23 cellular contexts compared by ENCODE assay signal in genomic region chr4:6324461-6324998, GRCh38. TPM values are rescaled to one million over a fixed set of nuclear protein-coding genes. Genes with fewer than 3 reads are reported as not detected.
DNase-seq lines count a peak whose midpoint lies in the region; ATAC-seq and TF ChIP-seq lines count a peak whose summit lies in the region.
"Had no signal": no experiment of that assay in that cellular context is flagged by ENCODE, and none has a peak within 500 bp of the region (broad histone marks: within the 10 kb centered on the region; RNA-seq: fewer than 3 reads in every experiment).

No MANE protein-coding gene starts in this region.

- no peak for TF ChIP-seq CTCF in left ventricle myocardium inferior (IDR thresholded peaks at IDR 0.05; ENCODE audit: borderline replicate concordance)
- TF ChIP-seq CTCF in endodermal cell (conservative IDR thresholded peaks at IDR 0.05) = no peak
- TF ChIP-seq CTCF in neural progenitor cell (IDR thresholded peaks at IDR 0.05) = no peak
- no peak for TF ChIP-seq CTCF in upper lobe of left lung (IDR thresholded peaks at IDR 0.05)

- H3K27ac Mint-ChIP-seq in endodermal cell (peak overlapping the region; percentile 39), neural progenitor cell (no peak overlapping the region)
- H3K27ac Mint-ChIP-seq: activated CD4-positive, alpha-beta T cell treated with anti-CD3 and anti-CD28 coated beads for 36 hours; stimulated activated naive CD8-positive, alpha-beta T cell treated with anti-CD3 and anti-CD28 coated beads, Interleukin-15, amount 100 ng/mL, for 72 hours; T-helper 1 cell treated with Interleukin-12 subunit alpha and Interleukin-12 subunit beta and Interleukin-4 antibody, amounts not matched to agents 30 μg/mL and 1 μg/mL, for 36 hours had no signal

- H3K4me3 ChIP-seq in left ventricle myocardium inferior (peak overlapping the region; percentile 21), endodermal cell (ENCODE audit: low read length) (no peak overlapping the region), neural progenitor cell (no peak overlapping the region), upper lobe of left lung (no peak overlapping the region)
- H3K4me3 ChIP-seq: A549, mucosa of descending colon had no signal

- H3K4me3 Mint-ChIP-seq in endodermal cell (no peak overlapping the region), neural progenitor cell (no peak overlapping the region)
- H3K4me3 Mint-ChIP-seq: activated CD4-positive, alpha-beta T cell treated with anti-CD3 and anti-CD28 coated beads for 36 hours; activated T-cell treated with anti-CD3 and anti-CD28 coated beads, Interleukin-2, amount 50 U/mL, for 4 hours; central memory CD8-positive, alpha-beta T cell; stimulated activated naive CD8-positive, alpha-beta T cell treated with anti-CD3 and anti-CD28 coated beads, Interleukin-15, amount 100 ng/mL, for 72 hours; T-helper 1 cell treated with Interleukin-12 subunit alpha and Interleukin-12 subunit beta and Interleukin-4 antibody, amounts not matched to agents 30 μg/mL and 1 μg/mL, for 36 hours had no signal

- no peak overlapping the region for H3K9ac ChIP-seq in endodermal cell (ENCODE audit: extremely low read depth, low read length, poor library complexity, severe bottlenecking)
- H3K9ac ChIP-seq in neural progenitor cell = no peak overlapping the region

- H3F3A ChIP-seq in neural progenitor cell (ENCODE audit: low read depth) = peaks cover 17% of the 10 kb centered on the region

- WGBS in endodermal cell (ENCODE audit: insufficient coverage in 1 of 2, insufficient read length in 1 of 2), 2 experiments = 88 to 97% methylated on average over 4 to 15 of the region's 15 CpGs
- WGBS in upper lobe of left lung, 2 donors = 45 to 50% methylated on average over 13 to 15 of the region's 15 CpGs

- no peaks in the 10 kb centered on the region for H4K20me1 ChIP-seq in neural progenitor cell (ENCODE audit: low read depth)

- H3K4me2 ChIP-seq in neural progenitor cell = no peak overlapping the region
- H3K4me2 ChIP-seq: A549 had no signal

- TF ChIP-seq POLR2A in upper lobe of left lung (IDR thresholded peaks at IDR 0.05) = no peak

- H3K9me3 ChIP-seq in left ventricle myocardium inferior (replicated peaks) (peaks cover 7% of the 10 kb centered on the region), endodermal cell (ENCODE audit: control insufficient read depth, low read length) (no peaks in the 10 kb centered on the region), neural progenitor cell (ENCODE audit: low read depth) (no peaks in the 10 kb centered on the region), upper lobe of left lung (no peaks in the 10 kb centered on the region)
- H3K9me3 ChIP-seq: A549, BE2C, mucosa of descending colon had no signal

- ATAC-seq in left cardiac atrium = no peak
- no peak for ATAC-seq in upper lobe of left lung (ENCODE audit: low FRiP score in 2 of 2)
- ATAC-seq: A549; activated CD4-positive, alpha-beta T cell treated with anti-CD3 and anti-CD28 coated beads for 36 hours; activated T-cell treated with anti-CD3 and anti-CD28 coated beads, Interleukin-2, amount 50 U/mL, for 4 hours; stimulated activated naive CD8-positive, alpha-beta T cell treated with anti-CD3 and anti-CD28 coated beads, Interleukin-15, amount 100 ng/mL, for 72 hours had no signal

- H3K9me3 Mint-ChIP-seq in endodermal cell = peaks cover 7% of the 10 kb centered on the region
- H3K9me3 Mint-ChIP-seq in neural progenitor cell = peaks cover 4% of the 10 kb centered on the region
- H3K9me3 Mint-ChIP-seq: activated T-cell treated with anti-CD3 and anti-CD28 coated beads, Interleukin-2, amount 50 U/mL, for 4 hours; central memory CD8-positive, alpha-beta T cell; stimulated activated naive CD8-positive, alpha-beta T cell treated with anti-CD3 and anti-CD28 coated beads, Interleukin-15, amount 100 ng/mL, for 72 hours; T-helper 1 cell treated with Interleukin-12 subunit alpha and Interleukin-12 subunit beta and Interleukin-4 antibody, amounts not matched to agents 30 μg/mL and 1 μg/mL, for 36 hours had no signal

- peaks cover 18% of the 10 kb centered on the region for H3K4me1 ChIP-seq in left ventricle myocardium inferior
- no peaks in the 10 kb centered on the region for H3K4me1 ChIP-seq in endodermal cell (ENCODE audit: control insufficient read depth, insufficient read depth, low read length)
- peaks cover 10% of the 10 kb centered on the region for H3K4me1 ChIP-seq in neural progenitor cell
- peaks cover 13 to 23% (median 16%) of the 10 kb centered on the region in 4 donors for H3K4me1 ChIP-seq in upper lobe of left lung
- H3K4me1 ChIP-seq: A549, BE2C had no signal

- H3K27ac ChIP-seq in left ventricle myocardium inferior (replicated peaks) (peak overlapping the region; percentile 87), endodermal cell (ENCODE audit: low read depth, low read length) (no peak overlapping the region), neural progenitor cell (no peak overlapping the region), upper lobe of left lung (peak overlapping the region; percentile 55 to 86 (median 80))
- H3K27ac ChIP-seq: A549 had no signal

- no peaks in the 10 kb centered on the region for H3K36me3 ChIP-seq in left ventricle myocardium inferior
- no peaks in the 10 kb centered on the region for H3K36me3 ChIP-seq in endodermal cell (ENCODE audit: control insufficient read depth, insufficient read depth, low read length)
- H3K36me3 ChIP-seq in neural progenitor cell = no peaks in the 10 kb centered on the region
- H3K36me3 ChIP-seq in upper lobe of left lung = no peaks in the 10 kb centered on the region
- H3K36me3 ChIP-seq: BE2C had no signal

- H3K36me3 Mint-ChIP-seq in endodermal cell (ENCODE audit: low read depth) (peaks cover 21% of the 10 kb centered on the region), neural progenitor cell (no peaks in the 10 kb centered on the region)

- peaks cover 22% of the 10 kb centered on the region for H3K27me3 ChIP-seq in left ventricle myocardium inferior (ENCODE audit: low read depth)
- H3K27me3 ChIP-seq in endodermal cell (ENCODE audit: control insufficient read depth, insufficient read depth, low read length, poor library complexity, severe bottlenecking) = no peaks in the 10 kb centered on the region
- no peaks in the 10 kb centered on the region for H3K27me3 ChIP-seq in neural progenitor cell
- no peaks in the 10 kb centered on the region for H3K27me3 ChIP-seq in upper lobe of left lung
- H3K27me3 ChIP-seq: BE2C had no signal

- H3K27me3 Mint-ChIP-seq in endodermal cell (ENCODE audit: insufficient read depth) (no peaks in the 10 kb centered on the region), neural progenitor cell (ENCODE audit: insufficient read depth, low read depth) (peaks cover 6% of the 10 kb centered on the region)

- no peak for DNase-seq in left ventricle myocardium inferior
- no peak for DNase-seq in left cardiac atrium
- no peak for DNase-seq in endodermal cell
- DNase-seq in neural progenitor cell (ENCODE audit: low spot score) = no peak
- no peak for DNase-seq in upper lobe of left lung
- DNase-seq in NCI-H1105 (lab: John Stamatoyannopoulos, UW) = no peak
- DNase-seq in stimulated activated naive CD4-positive, alpha-beta T cell (lab: John Stamatoyannopoulos, UW) = no peak
- no peak for DNase-seq in NK-92 (lab: John Stamatoyannopoulos, UW; ENCODE audit: unreplicated experiment)
- DNase-seq: activated CD4-positive, alpha-beta T cell treated with anti-CD3 and anti-CD28 coated beads for 36 hours; activated CD8-positive, alpha-beta memory T cell treated with anti-CD3 and anti-CD28 coated beads for 24 hours; activated naive CD4-positive, alpha-beta T cell; activated T-cell treated with anti-CD3 and anti-CD28 coated beads, Interleukin-2, amount 50 U/mL, for 4 hours; BE2C; NCI-H1092 treated with DMSO at 0.1 percent for 48 hours; NCI-H2029; NCI-H2227 treated with DMSO at 0.1 percent for 48 hours; NCI-H774; stimulated activated CD4-positive, alpha-beta T cell treated with anti-CD3 and anti-CD28 coated beads, Interleukin-4, amount 100 ng/mL, for 4 hours; stimulated activated naive CD8-positive, alpha-beta T cell treated with anti-CD3 and anti-CD28 coated beads, Interleukin-15, amount 100 ng/mL, for 72 hours had no signal

- H3K4me1 Mint-ChIP-seq in endodermal cell (peaks cover 2% of the 10 kb centered on the region), neural progenitor cell (peaks cover 13% of the 10 kb centered on the region)
- H3K4me1 Mint-ChIP-seq: activated CD4-positive, alpha-beta T cell treated with anti-CD3 and anti-CD28 coated beads for 36 hours; central memory CD8-positive, alpha-beta T cell; stimulated activated naive CD8-positive, alpha-beta T cell treated with anti-CD3 and anti-CD28 coated beads, Interleukin-15, amount 100 ng/mL, for 72 hours had no signal

- TF ChIP-seq EP300 in upper lobe of left lung (IDR thresholded peaks at IDR 0.05) = no peak

- peak overlapping the region; percentile 13 for H2AFZ ChIP-seq in neural progenitor cell (replicated peaks)

- intact Hi-C loops in left ventricle myocardium inferior (cut with micrococcal nuclease) = no loop called here
- intact Hi-C loops in left cardiac atrium (cut with DNase I) = no loop called here

- no peaks in the 10 kb centered on the region for H3K79me2 ChIP-seq in neural progenitor cell (ENCODE audit: low read depth)

RNA-seq across cellular contexts. Expression of gene WFS1, which starts 54.9 kb away (rescaled TPM):
- total RNA-seq in left ventricle myocardium inferior (104 TPM), left cardiac atrium (10 to 100 TPM; 66.0 to 68.0 TPM), endodermal cell (10 to 100 TPM; 25.3 to 26.1 TPM), neural progenitor cell (ENCODE audit: low replicate concordance) (8.8 and 28.4 TPM in 2 replicates), upper lobe of left lung (100 to 1,000 TPM in 3 of 6 donors, 10 to 100 TPM in 3; 88.8 to 180 (median 105) TPM)
- polyA plus RNA-seq in endodermal cell (2013, experiment 1 of 2) = 23.8 TPM
- polyA plus RNA-seq in endodermal cell (2013, experiment 2 of 2) = 24.1 TPM

Comparison
In these comparisons a context has a peak if more than half of its experiments do, and no peak if none do; other contexts are left out.
1. H3K27ac ChIP-seq: peak in left ventricle myocardium inferior (single experiment) and upper lobe of left lung (4 of 4); none in endodermal cell (single experiment) and neural progenitor cell (single experiment).